ENCODE assay signal across 8 cellular contexts in genomic region chr5:64384761-64385160, GRCh38.
A peak's percentile ranks its signal among the peaks of the same experiment; 100 is the strongest.
DNase-seq lines count a peak whose midpoint lies in the region; ATAC-seq lines count a peak whose summit lies in the region.

No MANE protein-coding gene starts in this region.

- H3F3A ChIP-seq in GM23248 (ENCODE audit: insufficient read depth), result no peaks in the 10 kb centered on the region

- no peak overlapping the region for H3K4me3 ChIP-seq in adipocyte (ENCODE audit: low read length)
- H3K4me3 ChIP-seq in GM23248, result no peak overlapping the region

- H3K4me1 ChIP-seq in adipocyte (ENCODE audit: control insufficient read depth, insufficient read depth, low read length) (no peaks in the 10 kb centered on the region), GM23248 (ENCODE audit: insufficient read depth) (no peaks in the 10 kb centered on the region)

- H3K27me3 ChIP-seq in adipocyte (replicated peaks; ENCODE audit: control insufficient read depth, insufficient read depth, low read length), result no peaks in the 10 kb centered on the region
- no peaks in the 10 kb centered on the region for H3K27me3 ChIP-seq in GM23248 (replicated peaks; ENCODE audit: insufficient read depth)

- H3K9ac ChIP-seq in adipocyte (ENCODE audit: low read length) (no peak overlapping the region), GM23248 (no peak overlapping the region)

- no peak overlapping the region for H3K27ac ChIP-seq in GM23248

- H3K9me3 ChIP-seq in adipocyte (ENCODE audit: control insufficient read depth, low read length), result peaks cover 3% of the 10 kb centered on the region
- no peaks in the 10 kb centered on the region for H3K9me3 ChIP-seq in GM23248 (ENCODE audit: low read depth)

- H2AFZ ChIP-seq in GM23248, result no peak overlapping the region

- no peaks in the 10 kb centered on the region for H3K79me2 ChIP-seq in GM23248 (ENCODE audit: insufficient read depth)

- in situ Hi-C loops in GM23248 (cut with MboI), result no loop called here

- H3K9me2 ChIP-seq in GM23248 (ENCODE audit: insufficient read depth), result no peaks in the 10 kb centered on the region

- H3K4me2 ChIP-seq in GM23248 (ENCODE audit: unreplicated experiment), result no peak overlapping the region

- H4K20me1 ChIP-seq in GM23248 (ENCODE audit: insufficient read depth), result no peaks in the 10 kb centered on the region

- peak; percentile 51 for DNase-seq in COR-L47 (lab: John Stamatoyannopoulos, UW)
- DNase-seq in adipocyte (ENCODE audit: low read depth), result peak; percentile 19
- peak; percentile 13 for DNase-seq in smooth muscle cell of the brain vasculature (ENCODE audit: low read depth, low spot score)
- DNase-seq in GM23248, result no peak
- DNase-seq in 8988T, result no peak
- no peak for DNase-seq in NCI-H1105 treated with DMSO at 0.1 percent for 48 hours (lab: John Stamatoyannopoulos, UW)

- H3K36me3 ChIP-seq in adipocyte (ENCODE audit: control insufficient read depth, insufficient read depth, low read length, severe bottlenecking) (no peaks in the 10 kb centered on the region), GM23248 (ENCODE audit: low read depth) (no peaks in the 10 kb centered on the region)

- ATAC-seq in GM19328 (IDR thresholded peaks at IDR 0.05; ENCODE audit: unreplicated experiment) (peak; percentile 74), HG03439 (IDR thresholded peaks at IDR 0.05; ENCODE audit: unreplicated experiment) (peak; percentile 85)

Comparison
In these comparisons a context has a peak if more than half of its experiments do, and no peak if none do; other contexts are left out.
1. DNase-seq: peak in COR-L47 (single experiment), adipocyte (single experiment) and smooth muscle cell of the brain vasculature (single experiment); none in GM23248 (single experiment), 8988T (single experiment) and NCI-H1105 treated with DMSO at 0.1 percent for 48 hours (single experiment).